ENCODE assay signal across 14 cellular contexts in the genomic region with DNA sequence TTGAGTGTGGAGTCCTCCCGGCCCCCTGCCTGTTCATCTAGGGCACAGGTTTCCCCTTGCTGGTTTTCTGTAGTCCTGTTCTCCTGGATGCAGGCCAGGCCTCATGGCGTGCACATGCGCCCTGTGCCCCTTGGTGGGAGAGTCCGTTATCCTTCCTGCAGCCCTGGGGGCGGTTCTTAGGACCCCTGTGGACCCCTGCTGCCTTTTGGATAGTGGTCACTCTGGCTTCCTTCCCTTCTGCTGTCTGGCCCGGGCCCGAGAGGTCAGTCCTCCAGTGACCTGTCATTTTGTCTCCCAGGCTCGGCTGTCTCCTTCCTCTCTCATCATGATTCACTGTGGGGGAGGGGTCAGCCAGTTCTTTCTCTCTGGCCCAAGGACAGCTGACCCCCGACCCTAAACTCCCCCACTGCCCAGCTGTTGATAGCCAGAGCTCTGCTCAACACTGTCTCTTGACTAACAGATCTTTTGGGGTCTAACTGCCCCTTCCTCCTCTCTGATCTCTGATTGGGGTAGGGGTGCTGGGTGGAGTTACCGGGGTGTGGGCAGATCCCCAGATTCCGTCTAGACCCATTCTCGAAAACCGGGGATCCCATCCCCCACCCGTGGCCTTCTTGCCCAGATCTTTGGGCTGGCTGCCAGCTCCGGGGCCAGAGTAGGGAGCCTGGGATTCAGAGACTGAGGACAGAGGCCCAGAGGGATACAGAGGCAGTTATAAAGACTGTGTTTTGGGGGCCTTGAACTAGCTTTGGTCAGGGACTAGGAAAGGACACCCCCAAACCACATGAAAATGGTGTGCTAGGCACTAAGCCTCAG. TPM values are rescaled to one million over a fixed set of nuclear protein-coding genes. Genes with fewer than 3 reads are reported as not detected.
DNase-seq lines count a peak whose midpoint lies in the region; ATAC-seq, FAIRE-seq and TF ChIP-seq lines count a peak whose summit lies in the region.
"Had no signal": no experiment of that assay in that cellular context is flagged by ENCODE, and none has a peak within 500 bp of the region (broad histone marks: within the 10 kb centered on the region; RNA-seq: fewer than 3 reads in every experiment).

No MANE protein-coding gene starts in this region.

- H3K27ac Mint-ChIP-seq in astrocyte (ENCODE audit: unreplicated experiment): peak overlapping the region; percentile 50
- H3K27ac Mint-ChIP-seq in osteocyte (ENCODE audit: unreplicated experiment): no peak overlapping the region

- peak overlapping the region; percentile 26 to 96 (median 65) for H3K27ac ChIP-seq in Peyer's patch
- H3K27ac ChIP-seq in astrocyte (ENCODE audit: low read depth, low read length): no peak overlapping the region
- no peak overlapping the region for H3K27ac ChIP-seq in keratinocyte (ENCODE audit: control insufficient read depth, insufficient read depth, low read length)
- H3K27ac ChIP-seq in spleen: peak overlapping the region in 6 of 8 donors; percentile 22 to 93 (median 35)
- no peak overlapping the region for H3K27ac ChIP-seq in foreskin keratinocyte
- H3K27ac ChIP-seq: HL-60 had no signal

- WGBS in spleen, 5 donors: 58 to 65% (median 65%) methylated on average over 14 to 15 of the region's 15 CpGs

- dilution Hi-C loops in keratinocyte (cut with MboI; ENCODE audit: extremely low pct_ligation_motif_present, low sequenced_read_pairs): no loop called here

- H3K9me1 ChIP-seq in keratinocyte (ENCODE audit: control insufficient read depth, extremely low read depth, insufficient read depth, low read length): no peaks in the 10 kb centered on the region

- H3K4me1 Mint-ChIP-seq in astrocyte (ENCODE audit: low read depth, unreplicated experiment) (peaks cover 55% of the 10 kb centered on the region), osteocyte (ENCODE audit: unreplicated experiment) (peaks cover 12% of the 10 kb centered on the region)

- H3K36me3 Mint-ChIP-seq in astrocyte (ENCODE audit: low read depth, unreplicated experiment) (peaks cover 47% of the 10 kb centered on the region), osteocyte (ENCODE audit: unreplicated experiment) (no peaks in the 10 kb centered on the region)

- H3K79me2 ChIP-seq in astrocyte (ENCODE audit: insufficient read depth, low read length) (no peaks in the 10 kb centered on the region), keratinocyte (ENCODE audit: control insufficient read depth, insufficient read depth, low read length) (peaks cover 98% of the 10 kb centered on the region)

- H3K4me3 Mint-ChIP-seq in astrocyte (ENCODE audit: unreplicated experiment) (peak overlapping the region; percentile 36), osteocyte (ENCODE audit: unreplicated experiment) (no peak overlapping the region)

- H3K27me3 Mint-ChIP-seq in astrocyte (ENCODE audit: low read depth, unreplicated experiment): no peaks in the 10 kb centered on the region
- H3K27me3 Mint-ChIP-seq in osteocyte (ENCODE audit: unreplicated experiment): peaks cover 47% of the 10 kb centered on the region

- H3K9me3 Mint-ChIP-seq in astrocyte (ENCODE audit: unreplicated experiment) (no peaks in the 10 kb centered on the region), osteocyte (ENCODE audit: unreplicated experiment) (no peaks in the 10 kb centered on the region)

- H3K9ac ChIP-seq in astrocyte (ENCODE audit: low read length): no peak overlapping the region
- peak overlapping the region; percentile 9 for H3K9ac ChIP-seq in keratinocyte (ENCODE audit: control insufficient read depth, extremely low read depth, insufficient read depth, low read length)

- intact Hi-C loops in spleen (cut with DNase I; ENCODE audit: low total_unique reads): no loop called here

- no peak overlapping the region for H3K4me2 ChIP-seq in astrocyte (ENCODE audit: low read length)
- no peak overlapping the region for H3K4me2 ChIP-seq in keratinocyte (ENCODE audit: control insufficient read depth, extremely low read depth, insufficient read depth, low read depth, low read length)

- TF ChIP-seq POLR2A in Peyer's patch (IDR thresholded peaks at IDR 0.05) (no peak), spleen (IDR thresholded peaks at IDR 0.05) (no peak)

- H3K27me3 ChIP-seq in Peyer's patch (no peaks in the 10 kb centered on the region), astrocyte (ENCODE audit: insufficient read depth, low read length) (peaks cover 33% of the 10 kb centered on the region), keratinocyte (ENCODE audit: control insufficient read depth, extremely low read depth, insufficient read depth, low read length) (no peaks in the 10 kb centered on the region), spleen (replicated peaks in 1 of 7) (peaks cover 0 to 11% (median 4%) of the 10 kb centered on the region in 7 donors), foreskin keratinocyte (no peaks in the 10 kb centered on the region)

- peak overlapping the region in 1 of 4 donors; percentile 3 for H3K4me3 ChIP-seq in Peyer's patch
- H3K4me3 ChIP-seq in astrocyte (ENCODE audit: insufficient read depth, low read depth, low read length): no peak overlapping the region
- no peak overlapping the region for H3K4me3 ChIP-seq in keratinocyte (ENCODE audit: control insufficient read depth in 2 of 3, extremely low read depth in 1 of 3, insufficient read depth in 2 of 3, low read depth in 1 of 3, low read length in 3 of 3)
- H3K4me3 ChIP-seq in spleen: no peak overlapping the region

- H2AFZ ChIP-seq in astrocyte (ENCODE audit: low read depth, low read length): no peak overlapping the region
- no peak overlapping the region for H2AFZ ChIP-seq in keratinocyte (ENCODE audit: control insufficient read depth, low read length)

- peak in 2 of 3 donors; percentile 62 to 64 for DNase-seq in Peyer's patch
- no peak for DNase-seq in astrocyte (ENCODE audit: low read depth)
- DNase-seq in keratinocyte (ENCODE audit: low read depth, low spot score): no peak
- no peak for DNase-seq in spleen
- no peak for DNase-seq in NCI-H2227 (lab: John Stamatoyannopoulos, UW; ENCODE audit: unreplicated experiment)
- DNase-seq in foreskin keratinocyte: no peak
- DNase-seq in osteocyte (ENCODE audit: extremely low spot score, unreplicated experiment): no peak
- no peak for DNase-seq in NCI-H2029 (lab: John Stamatoyannopoulos, UW)
- DNase-seq: activated CD4-positive, alpha-beta T cell treated with anti-CD3 and anti-CD28 coated beads for 1 hour; EL; hippocampal formation; NCI-H146 had no signal

- TF ChIP-seq CTCF in Peyer's patch (IDR thresholded peaks at IDR 0.05) (no peak), astrocyte (IDR thresholded peaks at IDR 0.05; ENCODE audit: insufficient read depth, low read depth, low read length) (no peak), keratinocyte (optimal IDR thresholded peaks at IDR 0.05 in 1 of 3, IDR thresholded peaks at IDR 0.05 in 1 of 3, conservative IDR thresholded peaks at IDR 0.05 in 1 of 3; ENCODE audit: extremely low read depth in 1 of 3, insufficient read depth in 2 of 3, low read length in 3 of 3) (no peak), spleen (IDR thresholded peaks at IDR 0.05 in 8 of 11, conservative IDR thresholded peaks at IDR 0.05 in 3 of 11) (no peak), foreskin keratinocyte (conservative IDR thresholded peaks at IDR 0.05) (no peak), osteocyte (IDR thresholded peaks at IDR 0.05) (no peak)

- H4K20me1 ChIP-seq in astrocyte (ENCODE audit: insufficient read depth, low read length): peaks cover 36% of the 10 kb centered on the region
- peaks cover 79% of the 10 kb centered on the region for H4K20me1 ChIP-seq in keratinocyte (ENCODE audit: control insufficient read depth, extremely low read depth, insufficient read depth, low read length)

- no peak for ATAC-seq in foreskin keratinocyte
- ATAC-seq: Panc1 had no signal

- peaks cover 0 to 58% (median 0%) of the 10 kb centered on the region in 3 donors for H3K36me3 ChIP-seq in Peyer's patch
- H3K36me3 ChIP-seq in astrocyte (ENCODE audit: insufficient read depth, low read length): no peaks in the 10 kb centered on the region
- H3K36me3 ChIP-seq in keratinocyte (ENCODE audit: control insufficient read depth in 2 of 2, extremely low read depth in 1 of 2, insufficient read depth in 2 of 2, low read length in 2 of 2): peaks cover 73 to 92% of the 10 kb centered on the region in 2 experiments
- H3K36me3 ChIP-seq in spleen: peaks cover 0 to 95% (median 75%) of the 10 kb centered on the region in 6 donors

- H3K4me1 ChIP-seq in Peyer's patch (peaks cover 0 to 80% (median 9%) of the 10 kb centered on the region in 4 donors), astrocyte (ENCODE audit: insufficient read depth, low read length) (peaks cover 5% of the 10 kb centered on the region), keratinocyte (ENCODE audit: control insufficient read depth, extremely low read depth, insufficient read depth, low read length) (peaks cover 26% of the 10 kb centered on the region), spleen (peaks cover under 1 to 98% (median 63%) of the 10 kb centered on the region in 6 donors), foreskin keratinocyte (peaks cover 15% of the 10 kb centered on the region)

- FAIRE-seq in astrocyte (lab: Jason Lieb, UNC) (no peak), keratinocyte (lab: Jason Lieb, UNC) (no peak)

- no peaks in the 10 kb centered on the region for H3K9me3 ChIP-seq in Peyer's patch
- H3K9me3 ChIP-seq in astrocyte (ENCODE audit: insufficient read depth, low read depth, low read length): no peaks in the 10 kb centered on the region
- H3K9me3 ChIP-seq in keratinocyte (ENCODE audit: control insufficient read depth, low read depth, low read length): no peaks in the 10 kb centered on the region
- no peaks in the 10 kb centered on the region for H3K9me3 ChIP-seq in spleen

RNA-seq across cellular contexts. Expression of gene CCND2, which starts 7.0 kb away (rescaled TPM):
- 100 to 1,000 TPM in 2 of 4 donors, 10 to 100 TPM in 2; 72.0 to 162 (median 97.6) TPM for total RNA-seq in Peyer's patch
- total RNA-seq in astrocyte: 607 and 726 TPM in 2 replicates
- 310 to 574 TPM (median 324 TPM) in 3 replicates for polyA plus RNA-seq in keratinocyte
- polyA plus RNA-seq in keratinocyte (2011; ENCODE audit: low read depth): 74.2 TPM
- polyA plus RNA-seq in keratinocyte (2011; cell fraction: cytosol; rRNA removed): 295 and 360 TPM in 2 replicates
- 465 and 473 TPM in 2 replicates for polyA plus RNA-seq in keratinocyte (2011; cell fraction: nucleus; rRNA removed)
- polyA plus RNA-seq in keratinocyte (2012; ENCODE audit: low replicate concordance): 120 and 269 TPM in 2 replicates
- polyA minus RNA-seq in keratinocyte: 1,197 to 1,430 TPM (median 1,326 TPM) in 3 replicates
- 872 TPM for polyA minus RNA-seq in keratinocyte (2011; cell fraction: cytosol; rRNA and poly(A)+ RNA removed)
- 589 and 1,049 TPM in 2 replicates for polyA minus RNA-seq in keratinocyte (2011; cell fraction: nucleus; rRNA and poly(A)+ RNA removed)
- total RNA-seq in spleen: 100 to 1,000 TPM in 3 of 7 donors, 10 to 100 TPM in 4; 56.1 to 110 (median 65.1) TPM
- 10 to 100 TPM in 2 of 3 donors, 1 to 10 TPM in 1; 9.4 to 15.2 (median 13.8) TPM for polyA plus RNA-seq in spleen
- total RNA-seq in foreskin keratinocyte: 372 and 386 TPM in 2 replicates
- 74.0 and 87.4 TPM in 2 replicates for polyA plus RNA-seq in foreskin keratinocyte
- 9.8 and 12.6 TPM in 2 replicates for total RNA-seq in osteocyte

RNA-seq across cellular contexts. Expression of gene TIGAR, which starts 40.5 kb away (rescaled TPM):
- 1 to 10 TPM; 1.7 to 8.0 (median 3.0) TPM for total RNA-seq in Peyer's patch
- 91.7 and 95.4 TPM in 2 replicates for total RNA-seq in astrocyte
- 15.3 to 37.3 TPM (median 28.0 TPM) in 3 replicates for polyA plus RNA-seq in keratinocyte
- polyA plus RNA-seq in keratinocyte (2011; ENCODE audit: low read depth): 85.8 TPM
- polyA plus RNA-seq in keratinocyte (2011; cell fraction: cytosol; rRNA removed): 27.2 and 45.2 TPM in 2 replicates
- 20.1 and 49.6 TPM in 2 replicates for polyA plus RNA-seq in keratinocyte (2011; cell fraction: nucleus; rRNA removed)
- 24.3 and 45.5 TPM in 2 replicates for polyA plus RNA-seq in keratinocyte (2012; ENCODE audit: low replicate concordance)
- polyA minus RNA-seq in keratinocyte: 1.7 to 11.6 TPM (median 6.8 TPM) in 3 replicates
- 8.2 TPM for polyA minus RNA-seq in keratinocyte (2011; cell fraction: cytosol; rRNA and poly(A)+ RNA removed)
- 10.8 and 21.5 TPM in 2 replicates for polyA minus RNA-seq in keratinocyte (2011; cell fraction: nucleus; rRNA and poly(A)+ RNA removed)
- 10 to 100 TPM in 6 of 7 donors, 1 to 10 TPM in 1; 7.1 to 16.7 (median 12.6) TPM for total RNA-seq in spleen
- polyA plus RNA-seq in spleen: 1 to 10 TPM; 4.5 to 9.0 (median 5.1) TPM
- total RNA-seq in foreskin keratinocyte: 20.8 and 24.7 TPM in 2 replicates
- 17.1 and 20.7 TPM in 2 replicates for polyA plus RNA-seq in foreskin keratinocyte
- total RNA-seq in osteocyte: 16.6 and 19.9 TPM in 2 replicates

Comparison
In these comparisons a context has a peak if more than half of its experiments do, and no peak if none do; other contexts are left out.
1. DNase-seq: peak in Peyer's patch (2 of 3); none in astrocyte (single experiment), keratinocyte (single experiment), spleen (single experiment), NCI-H2227 (single experiment), foreskin keratinocyte (0 of 2), osteocyte (single experiment) and NCI-H2029 (single experiment).
2. H3K27ac ChIP-seq: peak in Peyer's patch (4 of 4) and spleen (6 of 8); none in astrocyte (single experiment), keratinocyte (single experiment) and foreskin keratinocyte (single experiment).